ENCODE assay signal across 9 cellular contexts in genomic region chr14:30214456-30215090, GRCh38.
A peak's percentile ranks its signal among the peaks of the same experiment; 100 is the strongest.
DNase-seq lines count a peak whose midpoint lies in the region; FAIRE-seq and TF ChIP-seq lines count a peak whose summit lies in the region.
"Had no signal": no experiment of that assay in that cellular context is flagged by ENCODE, and none has a peak within 500 bp of the region (broad histone marks: within the 10 kb centered on the region; RNA-seq: fewer than 3 reads in every experiment).

No MANE protein-coding gene starts in this region.

- H3K27me3 ChIP-seq in SJCRH30 (0 out of 2 replicates have a peak, but pooled peaks cover 2% of the 10 kb centered on the region), fibroblast of lung (ENCODE audit: control insufficient read depth, insufficient read depth, low read length) (no peaks in the 10 kb centered on the region), ovary (no peaks in the 10 kb centered on the region)

- TF ChIP-seq POLR2A in ovary (IDR thresholded peaks at IDR 0.05) = no peak

- no peak overlapping the region for H3K4me3 ChIP-seq in GM12875 (ENCODE audit: low read depth, low read length)
- H3K4me3 ChIP-seq in SJCRH30 = no peak overlapping the region
- H3K4me3 ChIP-seq in fibroblast of lung (replicated peaks in 1 of 4; ENCODE audit: control extremely low read depth in 1 of 4, insufficient read depth in 1 of 4, low read depth in 3 of 4, low read length in 4 of 4) = peak overlapping the region in 1 of 4 experiments; percentile 13
- H3K4me3 ChIP-seq in ovary = no peak overlapping the region

- H3K36me3 ChIP-seq in SJCRH30 (no peaks in the 10 kb centered on the region), fibroblast of lung (ENCODE audit: control insufficient read depth, insufficient read depth, low read length) (no peaks in the 10 kb centered on the region), ovary (no peaks in the 10 kb centered on the region)

- peak overlapping the region; percentile 11 for H3K4me2 ChIP-seq in fibroblast of lung (ENCODE audit: extremely low read depth, insufficient read depth, low read length)

- H3K9me3 ChIP-seq in SJCRH30 (replicated peaks) = no peaks in the 10 kb centered on the region
- no peaks in the 10 kb centered on the region for H3K9me3 ChIP-seq in fibroblast of lung (ENCODE audit: control insufficient read depth, insufficient read depth, low read depth, low read length)
- no peaks in the 10 kb centered on the region for H3K9me3 ChIP-seq in ovary

- no peak for TF ChIP-seq EP300 in ovary (IDR thresholded peaks at IDR 0.05)

- H4K20me1 ChIP-seq in fibroblast of lung (ENCODE audit: control insufficient read depth, extremely low read depth, insufficient read depth, low read length) = no peaks in the 10 kb centered on the region

- no peak overlapping the region for H3K9ac ChIP-seq in fibroblast of lung (ENCODE audit: insufficient read depth, low read length)

- TF ChIP-seq CTCF in GM12875 (IDR thresholded peaks at IDR 0.05; ENCODE audit: borderline replicate concordance, insufficient read depth, low read depth, low read length) (0 out of 2 replicates have a peak, but pooled peaks have one; percentile 10), fibroblast of lung (conservative IDR thresholded peaks at IDR 0.05 in 1 of 2, IDR thresholded peaks at IDR 0.05 in 1 of 2; ENCODE audit: low read depth in 1 of 2, low read length in 2 of 2) (peak; percentile 65), ovary (IDR thresholded peaks at IDR 0.05) (peak in 2 of 3 donors; percentile 46 to 50)

- WGBS in ovary, 3 donors = 0 to 3% (median 2%) methylated on average over 2 of the region's 2 CpGs

- H3K27ac ChIP-seq in SJCRH30 = no peak overlapping the region
- no peak overlapping the region for H3K27ac ChIP-seq in fibroblast of lung (ENCODE audit: insufficient read depth, low read length)
- H3K27ac ChIP-seq in ovary = no peak overlapping the region

- peak; percentile 31 for DNase-seq in MV-4-11 (lab: John Stamatoyannopoulos, UW)
- peak; percentile 12 to 57 for DNase-seq in SJCRH30
- DNase-seq in fibroblast of lung (ENCODE audit: low read depth in 2 of 2) = peak; percentile 70 to 89
- no peak for DNase-seq in ovary
- DNase-seq in ecto neural progenitor cell (ENCODE audit: low spot score) = no peak
- DNase-seq in stimulated activated CD4-positive, alpha-beta T cell treated with anti-CD3 and anti-CD28 coated beads, Interleukin-4, amount 100 ng/mL, for 24 hours = no peak

- intact Hi-C loops in ovary (cut with DNase I) = loop anchor here in 2 of 4 donors (10.0 kb wide), 2 partner anchors 660 to 1460 kb away; no protein-coding TSS in a partner anchor

- no peaks in the 10 kb centered on the region for H3K79me2 ChIP-seq in fibroblast of lung (ENCODE audit: control insufficient read depth, insufficient read depth, low read length)

- H3K4me1 ChIP-seq in SJCRH30 (no peaks in the 10 kb centered on the region), fibroblast of lung (ENCODE audit: control insufficient read depth, extremely low read depth, insufficient read depth, low read length) (peaks cover 10% of the 10 kb centered on the region), ovary (ENCODE audit: insufficient read depth) (no peaks in the 10 kb centered on the region)

- H2AFZ ChIP-seq in fibroblast of lung (ENCODE audit: low read length) = peak overlapping the region; percentile 9

- FAIRE-seq in A204.1 (lab: Jason Lieb, UNC) = peak; percentile 95
- FAIRE-seq: colon had no signal

Comparison
In these comparisons a context has a peak if more than half of its experiments do, and no peak if none do; other contexts are left out.
1. CTCF ChIP-seq: peak in every context shown above with its lines; median percentile 65 in fibroblast of lung; 48 in ovary; 10 in GM12875.
2. DNase-seq: peak in MV-4-11 (single experiment), SJCRH30 (2 of 2) and fibroblast of lung (2 of 2); none in ovary (0 of 5), ecto neural progenitor cell (single experiment) and stimulated activated CD4-positive, alpha-beta T cell treated with anti-CD3 and anti-CD28 coated beads, Interleukin-4, amount 100 ng/mL, for 24 hours (single experiment).